In genomic region chr14:55026793-55027560, GRCh38 we compare ENCODE assay signal across 8 cellular contexts.
DNase-seq lines count a peak whose midpoint lies in the region; ATAC-seq and TF ChIP-seq lines count a peak whose summit lies in the region.

A gene with protein sequence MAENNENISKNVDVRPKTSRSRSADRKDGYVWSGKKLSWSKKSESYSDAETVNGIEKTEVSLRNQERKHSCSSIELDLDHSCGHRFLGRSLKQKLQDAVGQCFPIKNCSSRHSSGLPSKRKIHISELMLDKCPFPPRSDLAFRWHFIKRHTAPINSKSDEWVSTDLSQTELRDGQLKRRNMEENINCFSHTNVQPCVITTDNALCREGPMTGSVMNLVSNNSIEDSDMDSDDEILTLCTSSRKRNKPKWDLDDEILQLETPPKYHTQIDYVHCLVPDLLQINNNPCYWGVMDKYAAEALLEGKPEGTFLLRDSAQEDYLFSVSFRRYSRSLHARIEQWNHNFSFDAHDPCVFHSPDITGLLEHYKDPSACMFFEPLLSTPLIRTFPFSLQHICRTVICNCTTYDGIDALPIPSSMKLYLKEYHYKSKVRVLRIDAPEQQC (plus strand): TSS chr14:55027236. CDS start chr14:55043042, 15,806 bp downstream.
WDHD1 (minus strand) TSS chr14:55027099; CDS start chr14:55026787, 312 bp downstream.

- ATAC-seq in GM18519 (IDR thresholded peaks at IDR 0.05; ENCODE audit: low FRiP score, unreplicated experiment): peak; percentile 71
- ATAC-seq in HG03045 (IDR thresholded peaks at IDR 0.05; ENCODE audit: unreplicated experiment): peak; percentile 95

- peak; percentile 71 for DNase-seq in 8988T
- DNase-seq in NCI-H2081 treated with DMSO at 0.1 percent for 48 hours (lab: John Stamatoyannopoulos, UW): peak; percentile 76
- peak; percentile 93 for DNase-seq in T1000 (lab: John Stamatoyannopoulos, UW)
- peak; percentile 94 for DNase-seq in astrocyte of the spinal cord (ENCODE audit: low read depth, low spot score)
- peak; percentile 68 to 99 (median 94) for DNase-seq in hypothalamus (lab: John Stamatoyannopoulos, UW)
- DNase-seq in retina: peak; percentile 99

- in situ Hi-C loops in astrocyte of the spinal cord (cut with HindIII; ENCODE audit: low sequenced_read_pairs): no loop called here

- no peak for TF ChIP-seq CTCF in astrocyte of the spinal cord (IDR thresholded peaks at IDR 0.05; ENCODE audit: low read depth, low read length)

- H3K4me3 ChIP-seq in astrocyte of the spinal cord (ENCODE audit: low read depth, low read length): peak within 1 kb of the TSS; percentile 73

Comparison
In these comparisons a context has a peak if more than half of its experiments do, and no peak if none do; other contexts are left out.
1. Peak in every context shown above with its lines: DNase-seq, ATAC-seq and H3K4me3 ChIP-seq.